In the genomic region with DNA sequence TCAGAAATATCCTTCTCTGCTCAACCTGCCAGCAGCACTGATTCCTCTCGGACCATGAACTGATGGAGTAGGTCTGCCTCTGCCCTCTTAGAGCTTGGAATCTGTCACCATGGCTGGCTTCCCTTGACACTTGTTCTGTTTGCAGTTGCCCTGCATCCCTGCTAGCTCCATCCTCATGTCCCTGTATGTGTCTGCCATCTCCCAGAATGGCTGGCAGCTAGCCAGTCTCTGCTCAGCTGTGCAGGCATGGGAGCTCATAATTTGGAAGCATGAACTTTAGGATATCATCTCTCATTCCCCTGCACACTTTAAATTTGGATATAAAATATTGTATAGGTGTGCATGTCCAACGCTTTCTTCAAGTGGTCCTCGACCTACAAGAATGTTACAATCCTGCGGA, we compare ENCODE assay signal across 34 cellular contexts.
"Had no signal": no experiment of that assay in that cellular context is flagged by ENCODE, and none has a peak within 500 bp of the region (broad histone marks: within the 10 kb centered on the region; RNA-seq: fewer than 3 reads in every experiment).

No MANE protein-coding gene starts in this region.

- H3K4me3 Mint-ChIP-seq: activated B cell treated with CpG ODN at 0.5 μM for 24 hours; activated CD4-positive, alpha-beta memory T cell treated with anti-CD3 and anti-CD28 coated beads, Interleukin-2, amount 10 ng/mL, durations not matched to agents 7 days and 5 days; activated CD4-positive, alpha-beta T cell treated with anti-CD3 and anti-CD28 coated beads, Interleukin-2, amount 10 ng/mL, durations not matched to agents 7 days and 5 days; activated naive CD8-positive, alpha-beta T cell; activated T-cell treated with anti-CD3 and anti-CD28 coated beads, Interleukin-2, amount 50 U/mL, for 24 hours; activated T-cell treated with anti-CD3 and anti-CD28 coated beads, Interleukin-2, amount 50 U/mL, for 72 hours; activated T-helper 17 cell treated with anti-CD3 and anti-CD28 coated beads, Interleukin-2, amount 50 U/mL, for 72 hours; effector memory CD8-positive, alpha-beta T cell; T-helper 17 cell; T-helper 2 cell treated with Interferon-gamma antibody and Interleukin-4, amounts not matched to agents 5 μg/mL and 100 μg/mL, for 36 hours had no signal

- H3K4me3 ChIP-seq: body of pancreas, esophagus squamous epithelium, gastroesophageal sphincter, heart right ventricle had no signal

- H3K27ac Mint-ChIP-seq: activated B cell treated with CpG ODN at 0.5 μM for 24 hours; activated CD4-positive, alpha-beta memory T cell treated with anti-CD3 and anti-CD28 coated beads, Interleukin-2, amount 10 ng/mL, durations not matched to agents 7 days and 5 days; activated CD4-positive, alpha-beta T cell treated with anti-CD3 and anti-CD28 coated beads, Interleukin-2, amount 10 ng/mL, durations not matched to agents 7 days and 5 days; activated naive CD8-positive, alpha-beta T cell; activated T-cell treated with anti-CD3 and anti-CD28 coated beads, Interleukin-2, amount 50 U/mL, for 24 hours; activated T-cell treated with anti-CD3 and anti-CD28 coated beads, Interleukin-2, amount 50 U/mL, for 72 hours; activated T-helper 17 cell treated with anti-CD3 and anti-CD28 coated beads, Interleukin-2, amount 50 U/mL, for 72 hours; effector memory CD8-positive, alpha-beta T cell; T-helper 17 cell; T-helper 2 cell treated with Interferon-gamma antibody and Interleukin-4, amounts not matched to agents 5 μg/mL and 100 μg/mL, for 36 hours had no signal

- FAIRE-seq: colon, endometrium, endothelial cell of umbilical vein had no signal

- H3K27me3 Mint-ChIP-seq: activated CD4-positive, alpha-beta memory T cell treated with anti-CD3 and anti-CD28 coated beads, Interleukin-2, amount 10 ng/mL, durations not matched to agents 7 days and 5 days had no signal

- H3K9me3 Mint-ChIP-seq: activated B cell treated with CpG ODN at 0.5 μM for 24 hours; activated CD4-positive, alpha-beta memory T cell treated with anti-CD3 and anti-CD28 coated beads, Interleukin-2, amount 10 ng/mL, durations not matched to agents 7 days and 5 days; activated CD4-positive, alpha-beta T cell treated with anti-CD3 and anti-CD28 coated beads, Interleukin-2, amount 10 ng/mL, durations not matched to agents 7 days and 5 days; activated T-cell treated with anti-CD3 and anti-CD28 coated beads, Interleukin-2, amount 50 U/mL, for 24 hours; activated T-helper 17 cell treated with anti-CD3 and anti-CD28 coated beads, Interleukin-2, amount 50 U/mL, for 72 hours; effector memory CD8-positive, alpha-beta T cell; T-helper 2 cell treated with Interferon-gamma antibody and Interleukin-4, amounts not matched to agents 5 μg/mL and 100 μg/mL, for 36 hours had no signal

- H3K27me3 ChIP-seq: body of pancreas had no signal

- H3K4me1 Mint-ChIP-seq: activated B cell treated with CpG ODN at 0.5 μM for 24 hours; activated CD4-positive, alpha-beta memory T cell treated with anti-CD3 and anti-CD28 coated beads, Interleukin-2, amount 10 ng/mL, durations not matched to agents 7 days and 5 days; activated CD4-positive, alpha-beta T cell treated with anti-CD3 and anti-CD28 coated beads, Interleukin-2, amount 10 ng/mL, durations not matched to agents 7 days and 5 days; activated T-helper 17 cell treated with anti-CD3 and anti-CD28 coated beads, Interleukin-2, amount 50 U/mL, for 72 hours; T-helper 17 cell had no signal

- DNase-seq: activated B cell treated with CpG ODN at 0.5 μM for 24 hours; activated CD4-positive, alpha-beta memory T cell treated with anti-CD3 and anti-CD28 coated beads, Interleukin-2, amount 10 ng/mL, durations not matched to agents 7 days and 5 days; activated CD4-positive, alpha-beta T cell treated with anti-CD3 and anti-CD28 coated beads, Interleukin-2, amount 10 ng/mL, durations not matched to agents 7 days and 5 days; activated CD4-positive, alpha-beta T cell treated with anti-CD3 and anti-CD28 coated beads, Interleukin-2, amount 50 U/mL, for 4 hours; activated CD8-positive, alpha-beta memory T cell treated with anti-CD3 and anti-CD28 coated beads, Interleukin-2, amount 50 U/mL, for 48 hours; activated effector memory CD4-positive, alpha-beta T cell treated with Interleukin-2 at 50 U/mL for 16 hours; activated gamma-delta T cell treated with Interleukin-2 at 50 U/mL for 16 hours; activated naive CD4-positive, alpha-beta T cell treated with anti-CD3 and anti-CD28 coated beads, Interleukin-2, amount 50 U/mL, for 16 hours; activated naive CD4-positive, alpha-beta T cell treated with Interleukin-2 at 50 U/mL for 16 hours; activated T-cell treated with anti-CD3 and anti-CD28 coated beads for 4 hours; activated T-cell treated with anti-CD3 and anti-CD28 coated beads, Interleukin-2, amount 50 U/mL, for 24 hours; activated T-cell treated with anti-CD3 and anti-CD28 coated beads, Interleukin-2, amount 50 U/mL, for 72 hours; amniotic stem cell; body of pancreas; caudate nucleus; cortex of kidney; dermis blood vessel endothelial cell; effector CD4-positive, alpha-beta T cell; effector memory CD8-positive, alpha-beta T cell; esophagus squamous epithelium; foreskin melanocyte; heart right ventricle; T-helper 1 cell; T-helper 17 cell; T1000; WERI-Rb-1 had no signal

- H3K9me3 ChIP-seq: body of pancreas, esophagus squamous epithelium, gastroesophageal sphincter, heart right ventricle had no signal

- H3K27ac ChIP-seq: body of pancreas, epithelial cell of prostate, esophagus squamous epithelium, gastroesophageal sphincter, heart right ventricle, WERI-Rb-1 had no signal

- H3K36me3 ChIP-seq: esophagus squamous epithelium, gastroesophageal sphincter, heart right ventricle, WERI-Rb-1 had no signal

- H3K4me1 ChIP-seq: body of pancreas, esophagus squamous epithelium, gastroesophageal sphincter, heart right ventricle had no signal

- H3K36me3 Mint-ChIP-seq: activated naive CD8-positive, alpha-beta T cell had no signal
